Comparison of ENCODE assay signal across 19 cellular contexts in the genomic region with DNA sequence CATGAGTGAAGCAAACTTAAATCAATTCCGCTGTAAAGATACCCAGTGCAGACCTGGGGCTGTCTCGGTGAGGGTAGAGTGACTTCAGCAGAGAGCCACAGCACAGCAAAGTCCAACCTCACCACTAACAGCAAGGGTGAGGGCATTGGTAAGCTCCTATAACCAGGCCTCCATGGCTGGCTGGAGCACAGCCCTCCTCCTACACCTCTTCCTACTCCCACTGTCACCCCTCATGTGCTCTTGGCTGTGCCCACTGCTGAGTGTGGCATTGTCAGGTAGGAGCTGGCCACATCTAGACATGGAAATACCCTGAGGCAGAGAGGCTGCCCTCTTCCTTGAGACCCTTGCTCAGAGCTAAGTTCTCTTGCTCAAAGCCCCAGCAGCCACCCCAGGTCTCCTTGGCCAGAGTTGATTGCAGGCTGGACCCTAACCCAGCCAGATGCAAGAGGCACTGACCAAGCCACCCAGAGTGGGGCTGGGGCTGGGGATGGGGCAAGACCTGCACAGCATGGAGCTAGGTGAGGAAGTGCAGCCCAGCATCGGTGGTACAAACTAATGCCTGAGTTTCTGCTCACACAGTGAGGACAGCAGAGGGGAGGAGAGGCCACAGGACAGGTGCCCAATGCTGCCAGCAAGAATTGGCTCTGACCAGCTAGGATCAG.
"Had no signal": no experiment of that assay in that cellular context is flagged by ENCODE, and none has a peak within 500 bp of the region (broad histone marks: within the 10 kb centered on the region; RNA-seq: fewer than 3 reads in every experiment).

No MANE protein-coding gene starts in this region.

- H3K4me1 Mint-ChIP-seq: neural crest cell had no signal

- H3K9me3 ChIP-seq: ascending aorta, lower lobe of right lung, ovary, sigmoid colon, tibial artery had no signal

- H3K36me3 ChIP-seq: ascending aorta, lower lobe of right lung, ovary, sigmoid colon, tibial artery had no signal

- H3K27ac Mint-ChIP-seq: activated T-cell treated with anti-CD3 and anti-CD28 coated beads, Interleukin-2, amount 50 U/mL, for 24 hours; dendritic cell treated with granulocyte-macrophage colony-stimulating factor and Interleukin-4, amounts not matched to agents 40 ng/mL and 50 ng/mL, for 4 days; mesothelial cell of epicardium; stimulated activated naive B cell treated with anti-CD40 and anti-IgM and Interleukin-4, amounts not matched to agents 10 μg/mL and 1 μg/mL and 100 μg/mL, for 72 hours; T-helper 2 cell treated with Interferon-gamma antibody and Interleukin-4, amounts not matched to agents 5 μg/mL and 100 μg/mL, for 36 hours had no signal

- H3K4me3 ChIP-seq: ascending aorta, lower lobe of right lung, ovary, sigmoid colon, SK-N-MC, tibial artery had no signal

- H3K4me3 Mint-ChIP-seq: activated T-cell treated with anti-CD3 and anti-CD28 coated beads, Interleukin-2, amount 50 U/mL, for 24 hours; dendritic cell treated with granulocyte-macrophage colony-stimulating factor and Interleukin-4, amounts not matched to agents 40 ng/mL and 50 ng/mL, for 4 days; mesothelial cell of epicardium; neural crest cell; stimulated activated naive B cell treated with anti-CD40 and anti-IgM and Interleukin-4, amounts not matched to agents 10 μg/mL and 1 μg/mL and 100 μg/mL, for 72 hours; T-helper 2 cell treated with Interferon-gamma antibody and Interleukin-4, amounts not matched to agents 5 μg/mL and 100 μg/mL, for 36 hours had no signal

- ATAC-seq: left colon; stimulated activated naive B cell treated with anti-CD40 and anti-IgM and Interleukin-4, amounts not matched to agents 10 μg/mL and 1 μg/mL and 100 μg/mL, for 72 hours had no signal

- H3K27ac ChIP-seq: ascending aorta, lower lobe of right lung, ovary, sigmoid colon, SK-N-MC, tibial artery had no signal

- H3K36me3 Mint-ChIP-seq: mesothelial cell of epicardium had no signal

- H3K4me1 ChIP-seq: ascending aorta, lower lobe of right lung, sigmoid colon, tibial artery had no signal

- DNase-seq: activated CD4-positive, alpha-beta T cell treated with anti-CD3 and anti-CD28 coated beads, Interleukin-2, amount 50 U/mL, for 48 hours; activated naive CD4-positive, alpha-beta T cell treated with anti-CD3 and anti-CD28 coated beads, Interleukin-2, amount 50 U/mL, for 16 hours; activated T-cell treated with anti-CD3 and anti-CD28 coated beads, Interleukin-2, amount 50 U/mL, for 24 hours; cerebellar nuclear complex; effector memory CD4-positive, alpha-beta T cell; left colon; lower lobe of right lung; sigmoid colon; stimulated activated CD4-positive, alpha-beta T cell treated with anti-CD3 and anti-CD28 coated beads, Interleukin-4, amount 100 ng/mL, for 24 hours; stimulated activated naive B cell treated with anti-CD40 and anti-IgM and Interleukin-4, amounts not matched to agents 10 μg/mL and 1 μg/mL and 100 μg/mL, for 72 hours; substantia nigra had no signal

- H3K27me3 ChIP-seq: ascending aorta, ovary, sigmoid colon, tibial artery had no signal

- H3K9me3 Mint-ChIP-seq: activated T-cell treated with anti-CD3 and anti-CD28 coated beads, Interleukin-2, amount 50 U/mL, for 24 hours; dendritic cell treated with granulocyte-macrophage colony-stimulating factor and Interleukin-4, amounts not matched to agents 40 ng/mL and 50 ng/mL, for 4 days; T-helper 2 cell treated with Interferon-gamma antibody and Interleukin-4, amounts not matched to agents 5 μg/mL and 100 μg/mL, for 36 hours had no signal
